Comparison of ENCODE assay signal across 8 cellular contexts in the genomic region with DNA sequence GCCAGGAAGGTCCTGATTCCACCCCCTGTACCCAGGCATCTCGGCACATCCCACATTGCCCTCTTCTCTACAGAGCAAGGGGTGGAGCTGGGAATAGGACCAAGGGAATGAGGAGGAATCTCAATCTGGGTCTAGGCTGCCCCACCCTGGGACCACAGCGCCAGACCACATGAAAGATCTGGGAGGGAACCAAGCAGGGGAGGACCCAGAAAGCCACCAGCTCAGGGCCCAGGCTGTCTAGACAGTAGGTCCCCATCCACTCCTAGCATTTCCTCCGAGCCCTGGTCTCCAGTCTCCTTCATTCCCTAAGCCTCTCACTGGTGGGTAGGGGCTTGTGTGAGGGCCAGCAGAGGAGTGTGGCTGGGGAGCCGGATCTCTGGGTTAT. TPM values are rescaled to one million over a fixed set of nuclear protein-coding genes. Genes with fewer than 3 reads are reported as not detected.
DNase-seq lines count a peak whose midpoint lies in the region; ATAC-seq and TF ChIP-seq lines count a peak whose summit lies in the region.

No MANE protein-coding gene starts in this region.

- in situ Hi-C loops in GM13977 (cut with MboI; ENCODE audit: low pct_unique_long_range_greater_than_20kb, low sequenced_read_pairs, unreplicated experiment): no loop called here

- no peaks in the 10 kb centered on the region for H3K9me3 ChIP-seq in left lung

- no peak overlapping the region for H3K4me3 ChIP-seq in choroid plexus epithelial cell (ENCODE audit: low read depth, low read length)
- no peak overlapping the region for H3K4me3 ChIP-seq in left lung

- peaks cover 0 to 25% of the 10 kb centered on the region in 2 donors for H3K36me3 ChIP-seq in left lung

- TF ChIP-seq CTCF in choroid plexus epithelial cell (conservative IDR thresholded peaks at IDR 0.05; ENCODE audit: low read depth, low read length) (no peak), left lung (IDR thresholded peaks at IDR 0.05) (no peak), GM13977 (IDR thresholded peaks at IDR 0.05; ENCODE audit: extremely low read depth, insufficient read depth, missing control alignments) (no peak)

- peaks cover 0 to 11% of the 10 kb centered on the region in 2 donors for H3K27me3 ChIP-seq in left lung

- peak; percentile 87 for DNase-seq in HT1080 (ENCODE audit: low read depth)
- peak; percentile 59 for DNase-seq in choroid plexus epithelial cell (ENCODE audit: low read depth)
- DNase-seq in left lung: no peak
- DNase-seq in substantia nigra (lab: John Stamatoyannopoulos, UW): peak in 5 of 49 donors; percentile 39 to 58 (median 48)
- no peak for DNase-seq in GM13977 (ENCODE audit: low spot score)
- DNase-seq in activated CD4-positive, alpha-beta T cell treated with anti-CD3 and anti-CD28 coated beads, Interleukin-2, amount 50 U/mL, for 4 hours: no peak
- DNase-seq in NCI-H2227 treated with DMSO at 0.1 percent for 48 hours (lab: John Stamatoyannopoulos, UW): no peak

- ATAC-seq in left lung (peak; percentile 2), GM18861 (IDR thresholded peaks at IDR 0.05; ENCODE audit: unreplicated experiment) (no peak)

- intact Hi-C loops in left lung (cut with DNase I): no loop called here

- H3K27ac ChIP-seq in left lung (peak overlapping the region; percentile 78 to 81), substantia nigra (ENCODE audit: low read depth, low read length, poor library complexity, severe bottlenecking) (peak overlapping the region; percentile 91)

- peaks cover 56 to 76% of the 10 kb centered on the region in 2 donors for H3K4me1 ChIP-seq in left lung

RNA-seq across cellular contexts. Expression of a gene that starts 11.6 kb away (rescaled TPM):
- total RNA-seq in HT1080 (2014; rRNA removed; shearing (Covaris generic)): 42.2 and 48.7 TPM in 2 replicates
- polyA plus RNA-seq in HT1080 (2015; cell fraction: cytosol; rRNA removed): 33.0 TPM in 2 replicates
- 103 and 106 TPM in 2 replicates for polyA plus RNA-seq in HT1080 (2015; cell fraction: nucleus; rRNA removed)
- total RNA-seq in left lung: 100 to 1,000 TPM in 1 of 2 donors, 10 to 100 TPM in 1; 76.5 to 120 TPM

RNA-seq across cellular contexts. Expression of a gene that starts 46.8 kb away (rescaled TPM):
- 85.4 and 116 TPM in 2 replicates for total RNA-seq in HT1080 (2014; rRNA removed; shearing (Covaris generic))
- polyA plus RNA-seq in HT1080 (2015; cell fraction: cytosol; rRNA removed): 141 and 166 TPM in 2 replicates
- 166 and 167 TPM in 2 replicates for polyA plus RNA-seq in HT1080 (2015; cell fraction: nucleus; rRNA removed)
- total RNA-seq in left lung: 100 to 1,000 TPM; 141 to 163 TPM

RNA-seq across cellular contexts. Expression of a gene that starts 53.3 kb away (rescaled TPM):
- 35.6 and 38.5 TPM in 2 replicates for total RNA-seq in HT1080 (2014; rRNA removed; shearing (Covaris generic))
- polyA plus RNA-seq in HT1080 (2015; cell fraction: cytosol; rRNA removed): 33.0 and 40.8 TPM in 2 replicates
- 27.5 and 28.7 TPM in 2 replicates for polyA plus RNA-seq in HT1080 (2015; cell fraction: nucleus; rRNA removed)
- total RNA-seq in left lung: 10 to 100 TPM; 15.6 to 19.1 TPM

Comparison
In these comparisons a context has a peak if more than half of its experiments do, and no peak if none do; other contexts are left out.
1. DNase-seq: peak in HT1080 (single experiment) and choroid plexus epithelial cell (single experiment); none in left lung (0 of 2), GM13977 (single experiment), activated CD4-positive, alpha-beta T cell treated with anti-CD3 and anti-CD28 coated beads, Interleukin-2, amount 50 U/mL, for 4 hours (0 of 2) and NCI-H2227 treated with DMSO at 0.1 percent for 48 hours (single experiment).